In the genomic region with DNA sequence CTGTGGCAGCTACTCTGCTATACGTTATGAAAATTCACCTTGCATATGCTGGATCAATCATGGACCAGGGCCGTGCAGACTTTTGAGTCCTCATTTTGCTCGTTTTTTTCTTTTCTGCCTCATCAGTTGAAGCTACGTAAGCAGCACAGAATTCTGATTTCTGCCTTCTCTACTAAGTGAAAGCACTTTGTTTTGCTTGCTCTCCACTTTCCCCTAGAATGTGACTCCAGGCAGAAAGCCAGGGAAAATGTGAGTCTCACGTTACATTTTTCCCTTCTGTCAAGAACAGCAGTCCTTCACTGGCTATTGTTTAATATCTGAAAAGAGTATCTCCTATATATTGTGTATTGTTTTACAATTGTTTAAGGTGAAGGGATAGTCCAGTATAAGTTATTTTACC, we compare ENCODE assay signal across 12 cellular contexts.
DNase-seq lines count a peak whose midpoint lies in the region; ATAC-seq and TF ChIP-seq lines count a peak whose summit lies in the region.
"Had no signal": no experiment of that assay in that cellular context is flagged by ENCODE, and none has a peak within 500 bp of the region (broad histone marks: within the 10 kb centered on the region; RNA-seq: fewer than 3 reads in every experiment).

No MANE protein-coding gene starts in this region.

- H3K27ac ChIP-seq in brain microvascular endothelial cell (peak overlapping the region; percentile 36), upper lobe of left lung (peak overlapping the region in 2 of 4 donors; percentile 21 to 60)
- H3K27ac ChIP-seq: heart left ventricle, VCaP had no signal

- peak overlapping the region; percentile 20 for H3K4me3 ChIP-seq in brain microvascular endothelial cell (ENCODE audit: low read depth, low read length)
- H3K4me3 ChIP-seq in upper lobe of left lung, result peak overlapping the region in 3 of 4 donors; percentile 21 to 38 (median 32)
- H3K4me3 ChIP-seq: heart left ventricle had no signal

- H3K9me3 ChIP-seq in upper lobe of left lung, result no peaks in the 10 kb centered on the region

- TF ChIP-seq POLR2A in upper lobe of left lung (IDR thresholded peaks at IDR 0.05), result no peak

- no peaks in the 10 kb centered on the region for H3K4me1 ChIP-seq in upper lobe of left lung
- H3K4me1 ChIP-seq: heart left ventricle had no signal

- TF ChIP-seq EP300 in upper lobe of left lung (IDR thresholded peaks at IDR 0.05), result no peak

- 34 to 49% methylated on average over 5 of the region's 5 CpGs for WGBS in upper lobe of left lung, 2 donors

- H3K36me3 ChIP-seq in brain microvascular endothelial cell (replicated peaks) (no peaks in the 10 kb centered on the region), upper lobe of left lung (no peaks in the 10 kb centered on the region)
- H3K36me3 ChIP-seq: heart left ventricle had no signal

- in situ Hi-C loops in brain microvascular endothelial cell (cut with HindIII; ENCODE audit: low pct_ligation_motif_present, low sequenced_read_pairs), result no loop called here

- peak in 1 of 2 donors; percentile 23 for ATAC-seq in upper lobe of left lung (ENCODE audit: low FRiP score in 2 of 2)
- no peak for ATAC-seq in HG02970 (IDR thresholded peaks at IDR 0.05; ENCODE audit: low FRiP score, unreplicated experiment)
- ATAC-seq: heart left ventricle had no signal

- DNase-seq in NCI-H748 (lab: John Stamatoyannopoulos, UW; ENCODE audit: unreplicated experiment) (peak; percentile 53), NCI-H748 treated with DMSO at 0.1 percent for 48 hours (lab: John Stamatoyannopoulos, UW) (no peak), brain microvascular endothelial cell (peak; percentile 74), left kidney (ENCODE audit: low read depth, low spot score) (peak; percentile 31), upper lobe of left lung (peak in 1 of 2 donors; percentile 24), NCI-H2196 (lab: John Stamatoyannopoulos, UW; ENCODE audit: unreplicated experiment) (no peak)
- DNase-seq in activated naive CD4-positive, alpha-beta T cell treated with Interleukin-2 at 50 U/mL for 16 hours, result no peak
- DNase-seq: activated T-cell treated with anti-CD3 and anti-CD28 coated beads, Interleukin-2, amount 50 U/mL, for 48 hours; stimulated activated CD4-positive, alpha-beta T cell treated with anti-CD3 and anti-CD28 coated beads, Interleukin-12 subunit alpha, Interleukin-12 subunit beta, amount 100 ng/mL, for 4 hours had no signal

- H3K27me3 ChIP-seq in brain microvascular endothelial cell (replicated peaks) (no peaks in the 10 kb centered on the region), upper lobe of left lung (no peaks in the 10 kb centered on the region)
- H3K27me3 ChIP-seq: heart left ventricle had no signal

- no peak for TF ChIP-seq CTCF in brain microvascular endothelial cell (IDR thresholded peaks at IDR 0.05; ENCODE audit: low read depth, low read length, missing control alignments)
- no peak for TF ChIP-seq CTCF in upper lobe of left lung (IDR thresholded peaks at IDR 0.05)

Comparison
In these comparisons a context has a peak if more than half of its experiments do, and no peak if none do; other contexts are left out.
1. DNase-seq: peak in NCI-H748 (single experiment), brain microvascular endothelial cell (single experiment) and left kidney (single experiment); none in NCI-H748 treated with DMSO at 0.1 percent for 48 hours (single experiment), activated naive CD4-positive, alpha-beta T cell treated with Interleukin-2 at 50 U/mL for 16 hours (single experiment) and NCI-H2196 (single experiment).